ENCODE assay signal across 26 cellular contexts in genomic region chr5:74367931-74368330, GRCh38.
DNase-seq lines count a peak whose midpoint lies in the region; ATAC-seq, FAIRE-seq and TF ChIP-seq lines count a peak whose summit lies in the region.
"Had no signal": no experiment of that assay in that cellular context is flagged by ENCODE, and none has a peak within 500 bp of the region (broad histone marks: within the 10 kb centered on the region; RNA-seq: fewer than 3 reads in every experiment).

No MANE protein-coding gene starts in this region.

- H3K4me3 ChIP-seq in left ventricle myocardium inferior (no peak overlapping the region), neuronal stem cell (ENCODE audit: low read length in 2 of 2) (no peak overlapping the region), uterus (no peak overlapping the region), mucosa of descending colon (no peak overlapping the region)
- H3K4me3 ChIP-seq: BLaER1 treated with 17β-estradiol and CSF1 and Interleukin-3, amounts not matched to agents 10 nM and 100 nM; body of pancreas; GM12878; ovary; PC-9; spleen; thyroid gland had no signal

- peak; percentile 31 for DNase-seq in left ventricle myocardium inferior
- DNase-seq in neuronal stem cell (ENCODE audit: low spot score), result no peak
- DNase-seq in uterus, result peak in 1 of 2 donors; percentile 66
- DNase-seq in cerebellum (ENCODE audit: low spot score), result no peak
- no peak for DNase-seq in mucosa of descending colon
- DNase-seq: activated CD4-positive, alpha-beta T cell treated with anti-CD3 and anti-CD28 coated beads, Interleukin-2, amount 50 U/mL, for 48 hours; activated naive CD4-positive, alpha-beta T cell treated with Interleukin-2 at 50 U/mL for 16 hours; IMR-90; naive thymus-derived CD8-positive, alpha-beta T cell; NCI-H146; NCI-H345; NCI-H69; ovary; PC-9; spleen; stimulated activated CD4-positive, alpha-beta T cell treated with anti-CD3 and anti-CD28 coated beads, Interleukin-2, amount 100 ng/mL, for 24 hours; stimulated activated naive CD8-positive, alpha-beta T cell treated with anti-CD3 and anti-CD28 coated beads, Interleukin-15, amount 100 ng/mL, for 72 hours; T-helper 2 cell; thyroid gland had no signal

- H3K4me2 ChIP-seq in neuronal stem cell (ENCODE audit: insufficient read depth, low read length, poor library complexity, severe bottlenecking), result no peak overlapping the region
- H3K4me2 ChIP-seq: BLaER1 treated with 17β-estradiol and CSF1 and Interleukin-3, amounts not matched to agents 10 nM and 100 nM; PC-9 had no signal

- peak overlapping the region; percentile 64 for H2AFZ ChIP-seq in neuronal stem cell (ENCODE audit: low read length)
- H2AFZ ChIP-seq: PC-9 had no signal

- no peak overlapping the region for H3K14ac ChIP-seq in neuronal stem cell (ENCODE audit: low read length)

- H3K27ac ChIP-seq in left ventricle myocardium inferior (replicated peaks), result peak overlapping the region; percentile 64
- no peak overlapping the region for H3K27ac ChIP-seq in neuronal stem cell (replicated peaks; ENCODE audit: low read length)
- H3K27ac ChIP-seq in uterus, result peak overlapping the region; percentile 54 to 66
- H3K27ac ChIP-seq: BLaER1 treated with 17β-estradiol and CSF1 and Interleukin-3, amounts not matched to agents 10 nM and 100 nM; body of pancreas; ovary; PC-9; spleen; thyroid gland had no signal

- no peak overlapping the region for H3K4ac ChIP-seq in neuronal stem cell (ENCODE audit: low read length)

- no peak overlapping the region for H3K9ac ChIP-seq in neuronal stem cell (ENCODE audit: low read depth, low read length, poor library complexity)
- H3K9ac ChIP-seq: BLaER1 treated with 17β-estradiol and CSF1 and Interleukin-3, amounts not matched to agents 10 nM and 100 nM had no signal

- no peak overlapping the region for H2BK5ac ChIP-seq in neuronal stem cell (ENCODE audit: low read length)

- no peak overlapping the region for H4K8ac ChIP-seq in neuronal stem cell (ENCODE audit: low read depth, low read length)

- H3K9me3 ChIP-seq in left ventricle myocardium inferior (replicated peaks) (peaks cover 10% of the 10 kb centered on the region), neuronal stem cell (replicated peaks in 1 of 2; ENCODE audit: control insufficient read depth in 2 of 2, insufficient read depth in 1 of 2, low read depth in 1 of 2, low read length in 2 of 2) (no peaks in the 10 kb centered on the region), uterus (no peaks in the 10 kb centered on the region), mucosa of descending colon (no peaks in the 10 kb centered on the region)
- H3K9me3 ChIP-seq: body of pancreas, ovary, thyroid gland had no signal

- H2BK120ac ChIP-seq in neuronal stem cell (ENCODE audit: low read depth, low read length), result no peak overlapping the region

- TF ChIP-seq POLR2A in uterus (IDR thresholded peaks at IDR 0.05), result no peak

- H2AK5ac ChIP-seq in neuronal stem cell (ENCODE audit: low read depth, low read length), result no peak overlapping the region

- WGBS in neuronal stem cell (ENCODE audit: extremely low coverage in 2 of 2, insufficient read length in 2 of 2, insufficient replicate concordance in 1 of 2), 2 donors, result no CpG with 5 or more reads among the region's 4 CpGs

- no peak overlapping the region for H2BK12ac ChIP-seq in neuronal stem cell (ENCODE audit: low read length)

- no peaks in the 10 kb centered on the region for H3K79me1 ChIP-seq in neuronal stem cell (ENCODE audit: low read depth, low read length)

- H3K18ac ChIP-seq in neuronal stem cell (ENCODE audit: low read length), result no peak overlapping the region

- no peak overlapping the region for H3K23ac ChIP-seq in neuronal stem cell (ENCODE audit: low read depth, low read length, poor library complexity)

- ATAC-seq in mucosa of descending colon (no peak), HG03442 (IDR thresholded peaks at IDR 0.05; ENCODE audit: unreplicated experiment) (no peak)
- ATAC-seq: activated CD4-positive, CD25-positive, alpha-beta regulatory T cell treated with anti-CD3 and anti-CD28 coated beads, Interleukin-2, amount 50 U/mL, for 24 hours; GM12878; HCT116; naive thymus-derived CD8-positive, alpha-beta T cell; stimulated activated naive CD8-positive, alpha-beta T cell treated with anti-CD3 and anti-CD28 coated beads, Interleukin-15, amount 100 ng/mL, for 72 hours had no signal

- no peaks in the 10 kb centered on the region for H3K36me3 ChIP-seq in left ventricle myocardium inferior
- no peaks in the 10 kb centered on the region for H3K36me3 ChIP-seq in neuronal stem cell (replicated peaks in 1 of 2; ENCODE audit: control insufficient read depth in 2 of 2, insufficient read depth in 2 of 2, low read length in 2 of 2)
- H3K36me3 ChIP-seq in uterus, result no peaks in the 10 kb centered on the region
- H3K36me3 ChIP-seq in mucosa of descending colon (ENCODE audit: low read depth), result no peaks in the 10 kb centered on the region
- H3K36me3 ChIP-seq: BLaER1 treated with 17β-estradiol and CSF1 and Interleukin-3, amounts not matched to agents 10 nM and 100 nM; ovary; spleen; thyroid gland had no signal

- FAIRE-seq in endometrium (lab: Jason Lieb, UNC), result peak; percentile 89
- FAIRE-seq: GM12878 had no signal

- H3K27me3 ChIP-seq in left ventricle myocardium inferior (ENCODE audit: low read depth) (no peaks in the 10 kb centered on the region), neuronal stem cell (ENCODE audit: control insufficient read depth in 3 of 3, insufficient read depth in 3 of 3, low read depth in 1 of 3, low read length in 3 of 3) (no peaks in the 10 kb centered on the region), uterus (no peaks in the 10 kb centered on the region)
- H3K27me3 ChIP-seq: BLaER1 treated with 17β-estradiol and CSF1 and Interleukin-3, amounts not matched to agents 10 nM and 100 nM; body of pancreas; ovary; spleen; thyroid gland had no signal

- TF ChIP-seq CTCF in left ventricle myocardium inferior (IDR thresholded peaks at IDR 0.05; ENCODE audit: borderline replicate concordance) (no peak), uterus (IDR thresholded peaks at IDR 0.05) (no peak), mucosa of descending colon (IDR thresholded peaks at IDR 0.05) (no peak)

- H3K4me1 ChIP-seq in left ventricle myocardium inferior, result peaks cover 15% of the 10 kb centered on the region
- peaks cover 5 to 7% of the 10 kb centered on the region in 2 donors for H3K4me1 ChIP-seq in neuronal stem cell (ENCODE audit: control insufficient read depth in 2 of 2, insufficient read depth in 1 of 2, low read depth in 1 of 2, low read length in 2 of 2)
- no peaks in the 10 kb centered on the region for H3K4me1 ChIP-seq in uterus
- H3K4me1 ChIP-seq in mucosa of descending colon (ENCODE audit: low read depth), result no peaks in the 10 kb centered on the region
- H3K4me1 ChIP-seq: body of pancreas, thyroid gland had no signal

- intact Hi-C loops in left ventricle myocardium inferior (cut with micrococcal nuclease), result no loop called here
- intact Hi-C loops in uterus (cut with DNase I; ENCODE audit: low total_unique reads), result no loop called here
- intact Hi-C loops in mucosa of descending colon (cut with DNase I, micrococcal nuclease), result no loop called here

- no peak overlapping the region for H2BK15ac ChIP-seq in neuronal stem cell (ENCODE audit: low read length)

- no peak overlapping the region for H4K91ac ChIP-seq in neuronal stem cell (ENCODE audit: low read depth, low read length, poor library complexity)
